ENCODE assay signal across 1 cellular context in the genomic region with DNA sequence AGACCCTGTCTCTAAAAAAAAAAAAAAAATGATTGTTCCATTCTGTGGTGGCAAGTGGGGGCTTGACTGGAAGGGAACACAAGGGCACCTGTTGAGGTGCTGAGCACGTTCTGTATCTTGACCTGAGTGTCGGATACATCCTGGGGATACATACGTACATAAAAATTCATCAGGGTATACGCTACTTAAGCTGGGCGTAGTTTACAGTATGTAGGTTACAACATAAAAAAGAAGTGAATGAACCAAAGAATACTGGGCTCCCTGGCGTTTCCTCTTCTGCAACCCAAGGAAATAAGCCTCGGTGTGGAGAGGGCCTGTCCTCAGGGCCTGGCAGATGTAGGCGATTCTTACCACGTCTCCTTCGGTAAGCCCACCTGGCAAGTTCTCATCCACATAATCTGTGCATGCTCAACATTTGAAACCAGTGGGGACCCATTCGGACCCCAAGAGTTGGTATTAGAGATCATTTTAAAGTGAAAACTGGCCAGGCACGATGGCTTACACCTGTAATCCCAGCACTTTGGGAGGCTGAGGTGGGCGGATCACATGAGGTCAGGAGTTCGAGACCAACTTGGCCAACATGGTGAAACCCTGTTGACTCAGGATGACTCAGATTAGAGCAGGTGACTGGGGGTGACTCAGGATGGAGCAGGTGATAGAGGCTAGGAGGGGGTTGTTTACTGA.
A peak's percentile ranks its signal among the peaks of the same experiment; 100 is the strongest.
TF ChIP-seq lines count a peak whose summit lies in the region.

No MANE protein-coding gene starts in this region.

TF ChIP-seq in K562, 482 proteins besides CTCF, POLR2A, EP300 and RAD21 (continued from another document and continues in another):
- no peak for TF ChIP-seq ZHX1 (conservative IDR thresholded peaks at IDR 0.05; ENCODE audit: low read length)
- TF ChIP-seq, protein P1, sequence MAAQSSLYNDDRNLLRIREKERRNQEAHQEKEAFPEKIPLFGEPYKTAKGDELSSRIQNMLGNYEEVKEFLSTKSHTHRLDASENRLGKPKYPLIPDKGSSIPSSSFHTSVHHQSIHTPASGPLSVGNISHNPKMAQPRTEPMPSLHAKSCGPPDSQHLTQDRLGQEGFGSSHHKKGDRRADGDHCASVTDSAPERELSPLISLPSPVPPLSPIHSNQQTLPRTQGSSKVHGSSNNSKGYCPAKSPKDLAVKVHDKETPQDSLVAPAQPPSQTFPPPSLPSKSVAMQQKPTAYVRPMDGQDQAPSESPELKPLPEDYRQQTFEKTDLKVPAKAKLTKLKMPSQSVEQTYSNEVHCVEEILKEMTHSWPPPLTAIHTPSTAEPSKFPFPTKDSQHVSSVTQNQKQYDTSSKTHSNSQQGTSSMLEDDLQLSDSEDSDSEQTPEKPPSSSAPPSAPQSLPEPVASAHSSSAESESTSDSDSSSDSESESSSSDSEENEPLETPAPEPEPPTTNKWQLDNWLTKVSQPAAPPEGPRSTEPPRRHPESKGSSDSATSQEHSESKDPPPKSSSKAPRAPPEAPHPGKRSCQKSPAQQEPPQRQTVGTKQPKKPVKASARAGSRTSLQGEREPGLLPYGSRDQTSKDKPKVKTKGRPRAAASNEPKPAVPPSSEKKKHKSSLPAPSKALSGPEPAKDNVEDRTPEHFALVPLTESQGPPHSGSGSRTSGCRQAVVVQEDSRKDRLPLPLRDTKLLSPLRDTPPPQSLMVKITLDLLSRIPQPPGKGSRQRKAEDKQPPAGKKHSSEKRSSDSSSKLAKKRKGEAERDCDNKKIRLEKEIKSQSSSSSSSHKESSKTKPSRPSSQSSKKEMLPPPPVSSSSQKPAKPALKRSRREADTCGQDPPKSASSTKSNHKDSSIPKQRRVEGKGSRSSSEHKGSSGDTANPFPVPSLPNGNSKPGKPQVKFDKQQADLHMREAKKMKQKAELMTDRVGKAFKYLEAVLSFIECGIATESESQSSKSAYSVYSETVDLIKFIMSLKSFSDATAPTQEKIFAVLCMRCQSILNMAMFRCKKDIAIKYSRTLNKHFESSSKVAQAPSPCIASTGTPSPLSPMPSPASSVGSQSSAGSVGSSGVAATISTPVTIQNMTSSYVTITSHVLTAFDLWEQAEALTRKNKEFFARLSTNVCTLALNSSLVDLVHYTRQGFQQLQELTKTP (IDR thresholded peaks at IDR 0.05; ENCODE audit: low read depth in 1 of 2, partially characterized antibody in 2 of 2): peak in 1 of 2 experiments; percentile 99
- no peak for TF ChIP-seq ZNF512 (tag; IDR thresholded peaks at IDR 0.05)
- no peak for TF ChIP-seq SPI1 (IDR thresholded peaks at IDR 0.05; ENCODE audit: borderline replicate concordance, low read depth, low read length)
- no peak for TF ChIP-seq RBFOX2 (IDR thresholded peaks at IDR 0.05; ENCODE audit: low read depth, low read length)
- TF ChIP-seq, protein P2, sequence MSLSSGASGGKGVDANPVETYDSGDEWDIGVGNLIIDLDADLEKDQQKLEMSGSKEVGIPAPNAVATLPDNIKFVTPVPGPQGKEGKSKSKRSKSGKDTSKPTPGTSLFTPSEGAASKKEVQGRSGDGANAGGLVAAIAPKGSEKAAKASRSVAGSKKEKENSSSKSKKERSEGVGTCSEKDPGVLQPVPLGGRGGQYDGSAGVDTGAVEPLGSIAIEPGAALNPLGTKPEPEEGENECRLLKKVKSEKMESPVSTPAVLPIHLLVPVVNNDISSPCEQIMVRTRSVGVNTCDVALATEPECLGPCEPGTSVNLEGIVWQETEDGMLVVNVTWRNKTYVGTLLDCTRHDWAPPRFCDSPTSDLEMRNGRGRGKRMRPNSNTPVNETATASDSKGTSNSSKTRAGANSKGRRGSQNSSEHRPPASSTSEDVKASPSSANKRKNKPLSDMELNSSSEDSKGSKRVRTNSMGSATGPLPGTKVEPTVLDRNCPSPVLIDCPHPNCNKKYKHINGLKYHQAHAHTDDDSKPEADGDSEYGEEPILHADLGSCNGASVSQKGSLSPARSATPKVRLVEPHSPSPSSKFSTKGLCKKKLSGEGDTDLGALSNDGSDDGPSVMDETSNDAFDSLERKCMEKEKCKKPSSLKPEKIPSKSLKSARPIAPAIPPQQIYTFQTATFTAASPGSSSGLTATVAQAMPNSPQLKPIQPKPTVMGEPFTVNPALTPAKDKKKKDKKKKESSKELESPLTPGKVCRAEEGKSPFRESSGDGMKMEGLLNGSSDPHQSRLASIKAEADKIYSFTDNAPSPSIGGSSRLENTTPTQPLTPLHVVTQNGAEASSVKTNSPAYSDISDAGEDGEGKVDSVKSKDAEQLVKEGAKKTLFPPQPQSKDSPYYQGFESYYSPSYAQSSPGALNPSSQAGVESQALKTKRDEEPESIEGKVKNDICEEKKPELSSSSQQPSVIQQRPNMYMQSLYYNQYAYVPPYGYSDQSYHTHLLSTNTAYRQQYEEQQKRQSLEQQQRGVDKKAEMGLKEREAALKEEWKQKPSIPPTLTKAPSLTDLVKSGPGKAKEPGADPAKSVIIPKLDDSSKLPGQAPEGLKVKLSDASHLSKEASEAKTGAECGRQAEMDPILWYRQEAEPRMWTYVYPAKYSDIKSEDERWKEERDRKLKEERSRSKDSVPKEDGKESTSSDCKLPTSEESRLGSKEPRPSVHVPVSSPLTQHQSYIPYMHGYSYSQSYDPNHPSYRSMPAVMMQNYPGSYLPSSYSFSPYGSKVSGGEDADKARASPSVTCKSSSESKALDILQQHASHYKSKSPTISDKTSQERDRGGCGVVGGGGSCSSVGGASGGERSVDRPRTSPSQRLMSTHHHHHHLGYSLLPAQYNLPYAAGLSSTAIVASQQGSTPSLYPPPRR (CRISPR knock-in tag; IDR thresholded peaks at IDR 0.05; ENCODE audit: borderline replicate concordance): no peak; the same call in 1 of the 2 replicates
- no peak for TF ChIP-seq ZC3H8 (IDR thresholded peaks at IDR 0.05)
- peak; percentile 33 for TF ChIP-seq KDM5B (IDR thresholded peaks at IDR 0.05; ENCODE audit: insufficient replicate concordance, low read depth, low read length)
- no peak for TF ChIP-seq ZNF134 (CRISPR knock-in tag; conservative IDR thresholded peaks at IDR 0.05)
- no peak for TF ChIP-seq FUS (optimal IDR thresholded peaks at IDR 0.05; ENCODE audit: low read depth, low read length)
- no peak for TF ChIP-seq IRF2 (CRISPR knock-in tag; IDR thresholded peaks at IDR 0.05)
- TF ChIP-seq MEF2D (tag; conservative IDR thresholded peaks at IDR 0.05; ENCODE audit: low read depth): peak; percentile 70; the same call in 1 of the 2 replicates
- TF ChIP-seq HNRNPL (IDR thresholded peaks at IDR 0.05; ENCODE audit: low read depth, low read length): no peak
- no peak for TF ChIP-seq ZNF586 (CRISPR knock-in tag; conservative IDR thresholded peaks at IDR 0.05)
- no peak for TF ChIP-seq ZNF280A (IDR thresholded peaks at IDR 0.05; ENCODE audit: low read depth, partially characterized antibody)
- TF ChIP-seq, protein P3, sequence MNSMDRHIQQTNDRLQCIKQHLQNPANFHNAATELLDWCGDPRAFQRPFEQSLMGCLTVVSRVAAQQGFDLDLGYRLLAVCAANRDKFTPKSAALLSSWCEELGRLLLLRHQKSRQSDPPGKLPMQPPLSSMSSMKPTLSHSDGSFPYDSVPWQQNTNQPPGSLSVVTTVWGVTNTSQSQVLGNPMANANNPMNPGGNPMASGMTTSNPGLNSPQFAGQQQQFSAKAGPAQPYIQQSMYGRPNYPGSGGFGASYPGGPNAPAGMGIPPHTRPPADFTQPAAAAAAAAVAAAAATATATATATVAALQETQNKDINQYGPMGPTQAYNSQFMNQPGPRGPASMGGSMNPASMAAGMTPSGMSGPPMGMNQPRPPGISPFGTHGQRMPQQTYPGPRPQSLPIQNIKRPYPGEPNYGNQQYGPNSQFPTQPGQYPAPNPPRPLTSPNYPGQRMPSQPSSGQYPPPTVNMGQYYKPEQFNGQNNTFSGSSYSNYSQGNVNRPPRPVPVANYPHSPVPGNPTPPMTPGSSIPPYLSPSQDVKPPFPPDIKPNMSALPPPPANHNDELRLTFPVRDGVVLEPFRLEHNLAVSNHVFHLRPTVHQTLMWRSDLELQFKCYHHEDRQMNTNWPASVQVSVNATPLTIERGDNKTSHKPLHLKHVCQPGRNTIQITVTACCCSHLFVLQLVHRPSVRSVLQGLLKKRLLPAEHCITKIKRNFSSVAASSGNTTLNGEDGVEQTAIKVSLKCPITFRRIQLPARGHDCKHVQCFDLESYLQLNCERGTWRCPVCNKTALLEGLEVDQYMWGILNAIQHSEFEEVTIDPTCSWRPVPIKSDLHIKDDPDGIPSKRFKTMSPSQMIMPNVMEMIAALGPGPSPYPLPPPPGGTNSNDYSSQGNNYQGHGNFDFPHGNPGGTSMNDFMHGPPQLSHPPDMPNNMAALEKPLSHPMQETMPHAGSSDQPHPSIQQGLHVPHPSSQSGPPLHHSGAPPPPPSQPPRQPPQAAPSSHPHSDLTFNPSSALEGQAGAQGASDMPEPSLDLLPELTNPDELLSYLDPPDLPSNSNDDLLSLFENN (IDR thresholded peaks at IDR 0.05; ENCODE audit: low read depth in 2 of 2, low read length in 2 of 2): no peak
- TF ChIP-seq MCM7 (IDR thresholded peaks at IDR 0.05): no peak
- no peak for TF ChIP-seq E2F3 (CRISPR knock-in tag; IDR thresholded peaks at IDR 0.05)
- TF ChIP-seq, protein P4, sequence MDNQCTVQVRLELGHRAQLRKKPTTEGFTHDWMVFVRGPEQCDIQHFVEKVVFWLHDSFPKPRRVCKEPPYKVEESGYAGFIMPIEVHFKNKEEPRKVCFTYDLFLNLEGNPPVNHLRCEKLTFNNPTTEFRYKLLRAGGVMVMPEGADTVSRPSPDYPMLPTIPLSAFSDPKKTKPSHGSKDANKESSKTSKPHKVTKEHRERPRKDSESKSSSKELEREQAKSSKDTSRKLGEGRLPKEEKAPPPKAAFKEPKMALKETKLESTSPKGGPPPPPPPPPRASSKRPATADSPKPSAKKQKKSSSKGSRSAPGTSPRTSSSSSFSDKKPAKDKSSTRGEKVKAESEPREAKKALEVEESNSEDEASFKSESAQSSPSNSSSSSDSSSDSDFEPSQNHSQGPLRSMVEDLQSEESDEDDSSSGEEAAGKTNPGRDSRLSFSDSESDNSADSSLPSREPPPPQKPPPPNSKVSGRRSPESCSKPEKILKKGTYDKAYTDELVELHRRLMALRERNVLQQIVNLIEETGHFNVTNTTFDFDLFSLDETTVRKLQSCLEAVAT (IDR thresholded peaks at IDR 0.05): no peak
- TF ChIP-seq EGR1 (conservative IDR thresholded peaks at IDR 0.05): peak; percentile 94
- TF ChIP-seq HOMEZ (CRISPR knock-in tag; IDR thresholded peaks at IDR 0.05): 0 out of 2 replicates have a peak, but pooled peaks have one; percentile 18
- TF ChIP-seq, protein P5, sequence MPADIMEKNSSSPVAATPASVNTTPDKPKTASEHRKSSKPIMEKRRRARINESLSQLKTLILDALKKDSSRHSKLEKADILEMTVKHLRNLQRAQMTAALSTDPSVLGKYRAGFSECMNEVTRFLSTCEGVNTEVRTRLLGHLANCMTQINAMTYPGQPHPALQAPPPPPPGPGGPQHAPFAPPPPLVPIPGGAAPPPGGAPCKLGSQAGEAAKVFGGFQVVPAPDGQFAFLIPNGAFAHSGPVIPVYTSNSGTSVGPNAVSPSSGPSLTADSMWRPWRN (IDR thresholded peaks at IDR 0.05; ENCODE audit: low read depth): peak; percentile 56; the same call in 1 of the 2 replicates
- TF ChIP-seq NR1H2 (CRISPR knock-in tag; IDR thresholded peaks at IDR 0.05): no peak
- TF ChIP-seq CREB1 (IDR thresholded peaks at IDR 0.05): no peak
- 0 out of 2 replicates have a peak, but pooled peaks have one; percentile 22 for TF ChIP-seq CREB1 (CRISPR knock-in tag; IDR thresholded peaks at IDR 0.05)
- TF ChIP-seq HNRNPK (IDR thresholded peaks at IDR 0.05; ENCODE audit: low read depth, low read length, poor library complexity, severe bottlenecking): no peak
- no peak for TF ChIP-seq KDM2B (CRISPR knock-in tag; IDR thresholded peaks at IDR 0.05)
- TF ChIP-seq GTF2F1 (IDR thresholded peaks at IDR 0.05; ENCODE audit: low read depth, low read length): no peak
- TF ChIP-seq ZNF224 (CRISPR knock-in tag; IDR thresholded peaks at IDR 0.05): no peak
